In the genomic region with DNA sequence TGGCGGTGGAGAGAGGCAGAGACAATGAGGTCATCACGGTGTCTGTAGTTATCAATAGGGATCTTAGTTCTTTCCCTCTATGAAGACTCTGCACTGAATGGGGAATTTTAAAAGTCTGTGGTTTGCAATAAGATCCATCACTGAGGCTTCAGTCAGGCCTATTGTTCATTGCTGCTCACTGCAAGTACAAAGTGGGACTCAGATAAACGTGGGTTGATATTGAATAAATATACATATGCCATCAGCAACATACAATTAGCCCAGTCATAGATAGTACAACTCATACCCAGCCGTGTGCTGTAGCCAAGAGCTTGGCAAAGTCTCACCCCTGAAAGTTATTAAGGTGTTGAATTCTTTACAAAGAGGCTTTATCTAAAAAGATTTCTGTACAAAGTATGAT, we compare ENCODE assay signal across 20 cellular contexts.
A peak's percentile ranks its signal among the peaks of the same experiment; 100 is the strongest.
DNase-seq lines count a peak whose midpoint lies in the region; ATAC-seq and TF ChIP-seq lines count a peak whose summit lies in the region.
"Had no signal": no experiment of that assay in that cellular context is flagged by ENCODE, and none has a peak within 500 bp of the region (broad histone marks: within the 10 kb centered on the region; RNA-seq: fewer than 3 reads in every experiment).

No MANE protein-coding gene starts in this region.

- peaks cover 6% of the 10 kb centered on the region for H3K4me1 Mint-ChIP-seq in CD4-positive, alpha-beta T cell (ENCODE audit: low read depth)
- peaks cover 0 to 4% (median 0%) of the 10 kb centered on the region in 3 donors for H3K4me1 Mint-ChIP-seq in T-cell
- H3K4me1 Mint-ChIP-seq: B cell; CD4-positive, CD25-positive, alpha-beta regulatory T cell had no signal

- no peak overlapping the region for H2BK12ac ChIP-seq in mesenchymal stem cell (ENCODE audit: low read length in 2 of 2)

- no peak overlapping the region for H2BK5ac ChIP-seq in mesenchymal stem cell (ENCODE audit: low read depth, low read length, poor library complexity, severe bottlenecking)

- H3K9me3 Mint-ChIP-seq in CD4-positive, alpha-beta T cell = peaks cover 4% of the 10 kb centered on the region
- H3K9me3 Mint-ChIP-seq in T-cell = peaks cover 0 to 7% (median 0%) of the 10 kb centered on the region in 3 donors

- H3K27ac ChIP-seq in mesodermal cell (ENCODE audit: low read depth, low read length, severe bottlenecking) (peak overlapping the region; percentile 48), mesenchymal stem cell (ENCODE audit: low read length, poor library complexity, severe bottlenecking) (no peak overlapping the region)
- H3K27ac ChIP-seq in CD4-positive, alpha-beta T cell (ENCODE audit: low read depth, low read length) = no peak overlapping the region
- H3K27ac ChIP-seq: GM23248, PC-9, SK-N-MC had no signal

- intact Hi-C loops in CD4-positive, alpha-beta T cell (cut with DNase I, micrococcal nuclease) = no loop called here

- H3K27me3 ChIP-seq in mesenchymal stem cell (ENCODE audit: control insufficient read depth in 1 of 2, insufficient read depth in 1 of 2, low read length in 2 of 2) = no peaks in the 10 kb centered on the region
- no peaks in the 10 kb centered on the region for H3K27me3 ChIP-seq in CD4-positive, alpha-beta T cell (ENCODE audit: control insufficient read depth, insufficient read depth, low read length)

- H2AFZ ChIP-seq in mesenchymal stem cell (ENCODE audit: low read depth, low read length) = no peak overlapping the region
- H2AFZ ChIP-seq: GM23248, PC-9 had no signal

- H3K4me3 ChIP-seq in epithelial cell of esophagus (ENCODE audit: low read length) (no peak overlapping the region), mesodermal cell (ENCODE audit: extremely low read depth, insufficient read depth, low read length, poor library complexity, severe bottlenecking) (no peak overlapping the region), mesenchymal stem cell (ENCODE audit: insufficient read depth in 1 of 2, low read depth in 1 of 2, low read length in 2 of 2) (no peak overlapping the region)
- H3K4me3 ChIP-seq: GM12878, GM23248, PC-9, SK-N-MC had no signal

- no peak for TF ChIP-seq CTCF in epithelial cell of esophagus (IDR thresholded peaks at IDR 0.05; ENCODE audit: insufficient read depth, low read depth, low read length, missing control alignments)
- no peak for TF ChIP-seq CTCF in CD4-positive, alpha-beta T cell (IDR thresholded peaks at IDR 0.05)

- H3K9ac ChIP-seq in mesenchymal stem cell (ENCODE audit: low read length) = no peak overlapping the region
- H3K9ac ChIP-seq: GM23248 had no signal

- no peak overlapping the region for H3K18ac ChIP-seq in mesenchymal stem cell (ENCODE audit: low read depth in 1 of 2, low read length in 2 of 2)

- H3K36me3 ChIP-seq in mesodermal cell (ENCODE audit: control insufficient read depth, insufficient read depth, low read length) = no peaks in the 10 kb centered on the region
- H3K36me3 ChIP-seq in mesenchymal stem cell (ENCODE audit: control insufficient read depth in 1 of 2, insufficient read depth in 2 of 2, low read depth in 1 of 2, low read length in 2 of 2) = no peaks in the 10 kb centered on the region

- no peaks in the 10 kb centered on the region for H3K27me3 Mint-ChIP-seq in CD4-positive, alpha-beta T cell
- H3K27me3 Mint-ChIP-seq in T-cell = peaks cover 0 to 2% of the 10 kb centered on the region in 2 donors

- no peak overlapping the region for H3K23ac ChIP-seq in mesenchymal stem cell (ENCODE audit: low read length in 2 of 2)

- ATAC-seq in CD4-positive, alpha-beta T cell (ENCODE audit: poor library complexity) = no peak
- ATAC-seq in T-cell (replicated peaks in 1 of 4) = no peak
- ATAC-seq: GM12878 had no signal

- no peak overlapping the region for H4K91ac ChIP-seq in mesenchymal stem cell (ENCODE audit: low read length)

- no peaks in the 10 kb centered on the region for H3K36me3 Mint-ChIP-seq in CD4-positive, alpha-beta T cell (ENCODE audit: low read depth)
- no peaks in the 10 kb centered on the region for H3K36me3 Mint-ChIP-seq in T-cell
- H3K36me3 Mint-ChIP-seq: CD4-positive, CD25-positive, alpha-beta regulatory T cell had no signal

- H3K4me3 Mint-ChIP-seq in CD4-positive, alpha-beta T cell = no peak overlapping the region
- no peak overlapping the region for H3K4me3 Mint-ChIP-seq in T-cell
- H3K4me3 Mint-ChIP-seq: B cell; CD4-positive, CD25-positive, alpha-beta regulatory T cell had no signal

- H3K27ac Mint-ChIP-seq in CD4-positive, alpha-beta T cell = no peak overlapping the region
- no peak overlapping the region for H3K27ac Mint-ChIP-seq in T-cell
- H3K27ac Mint-ChIP-seq: B cell; CD4-positive, CD25-positive, alpha-beta regulatory T cell had no signal

- H3K4ac ChIP-seq in mesenchymal stem cell (ENCODE audit: low read depth in 1 of 2, low read length in 2 of 2) = no peak overlapping the region

- H3K4me1 ChIP-seq in mesodermal cell (ENCODE audit: control insufficient read depth, insufficient read depth, low read length, poor library complexity, severe bottlenecking) (peaks cover 33% of the 10 kb centered on the region), mesenchymal stem cell (ENCODE audit: control insufficient read depth, insufficient read depth, low read depth, low read length) (no peaks in the 10 kb centered on the region)

- no peak overlapping the region for H4K8ac ChIP-seq in mesenchymal stem cell (ENCODE audit: low read length)

- H2BK15ac ChIP-seq in mesenchymal stem cell (ENCODE audit: low read depth, poor library complexity, severe bottlenecking) = no peak overlapping the region

- no peak overlapping the region for H2BK120ac ChIP-seq in mesenchymal stem cell (ENCODE audit: low read depth, low read length)

- peak; percentile 19 for DNase-seq in ELR (ENCODE audit: low read depth)
- DNase-seq in RPMI7951 (ENCODE audit: low read depth) = peak; percentile 37
- peak; percentile 20 for DNase-seq in epithelial cell of esophagus (ENCODE audit: low read depth)
- no peak for DNase-seq in mesenchymal stem cell
- no peak for DNase-seq in NAMALWA (ENCODE audit: low spot score)
- DNase-seq in CD4-positive, alpha-beta T cell = no peak
- DNase-seq in T-cell = no peak
- DNase-seq: CD4-positive, CD25-positive, alpha-beta regulatory T cell; DMS79; GM23248; NCI-H1048; NCI-H1436 treated with DMSO at 0.1 percent for 48 hours; NCI-H2029 treated with DMSO at 0.1 percent for 48 hours; NCI-H510A; NCI-H774; PC-9 had no signal

- POLR2A ChIA-PET in CD4-positive, alpha-beta T cell (lab: Charles Lee) = no interaction called here
- POLR2A ChIA-PET in T-cell (lab: Charles Lee) = no interaction called here

- CTCF ChIA-PET in CD4-positive, alpha-beta T cell (lab: Charles Lee) = no interaction called here
- CTCF ChIA-PET in T-cell (lab: Charles Lee) = no interaction called here

- no peak overlapping the region for H3K4me2 ChIP-seq in mesenchymal stem cell (ENCODE audit: low read length, poor library complexity, severe bottlenecking)
- H3K4me2 ChIP-seq: PC-9 had no signal

- H3K9me3 ChIP-seq in mesodermal cell (ENCODE audit: control insufficient read depth, low read length) = peaks cover 3% of the 10 kb centered on the region
- no peaks in the 10 kb centered on the region for H3K9me3 ChIP-seq in mesenchymal stem cell (ENCODE audit: control insufficient read depth, low read length)
- H3K9me3 ChIP-seq in CD4-positive, alpha-beta T cell (ENCODE audit: control insufficient read depth, low read length) = no peaks in the 10 kb centered on the region

- no peaks in the 10 kb centered on the region for H3K79me1 ChIP-seq in mesenchymal stem cell (replicated peaks; ENCODE audit: low read length, poor library complexity, severe bottlenecking)

- WGBS in mesodermal cell (ENCODE audit: insufficient coverage in 2 of 2), 2 experiments = 80 to 86% methylated on average over 1 to 2 of the region's 4 CpGs
- WGBS in mesenchymal stem cell = 90% methylated on average over 3 of the region's 4 CpGs

- H2AK5ac ChIP-seq in mesenchymal stem cell (ENCODE audit: low read length, severe bottlenecking) = no peak overlapping the region

- H3K14ac ChIP-seq in mesenchymal stem cell (ENCODE audit: low read length in 2 of 2) = no peak overlapping the region

Comparison
In these comparisons a context has a peak if more than half of its experiments do, and no peak if none do; other contexts are left out.
1. DNase-seq: peak in ELR (single experiment), RPMI7951 (single experiment) and epithelial cell of esophagus (single experiment); none in mesenchymal stem cell (single experiment), NAMALWA (single experiment), CD4-positive, alpha-beta T cell (0 of 10) and T-cell (0 of 34).